In the genomic region with DNA sequence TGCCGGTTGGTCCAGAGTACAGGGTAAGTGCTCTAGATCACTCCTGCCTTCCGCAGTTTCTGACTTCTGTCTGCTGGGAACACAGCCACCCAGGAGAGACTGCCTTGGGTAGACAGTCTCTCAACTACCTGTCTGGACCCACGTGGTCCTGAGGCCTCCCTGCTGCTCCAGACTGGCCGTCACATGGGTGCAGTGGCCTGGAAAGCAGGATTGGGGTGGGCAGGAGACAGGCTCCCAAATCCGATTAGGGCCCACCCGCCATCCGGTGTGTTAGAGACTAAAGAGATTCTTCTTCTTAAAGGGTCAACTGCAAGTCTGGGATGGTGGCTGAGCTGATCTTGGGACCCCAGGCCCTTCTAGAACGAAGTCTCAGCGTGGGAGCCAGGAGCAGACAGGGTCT, we compare ENCODE assay signal across 1 cellular context.
TF ChIP-seq lines count a peak whose summit lies in the region.

No MANE protein-coding gene starts in this region.

TF ChIP-seq in H1, 55 proteins besides CTCF, POLR2A, EP300 and RAD21:
- no peak for TF ChIP-seq CHD7 (IDR thresholded peaks at IDR 0.05; ENCODE audit: insufficient replicate concordance, low read length)
- no peak for TF ChIP-seq JUN (IDR thresholded peaks at IDR 0.05; ENCODE audit: low read depth, low read length)
- TF ChIP-seq MAFK (IDR thresholded peaks at IDR 0.05; ENCODE audit: low read depth, low read length): no peak
- no peak for TF ChIP-seq RXRA (IDR thresholded peaks at IDR 0.05; ENCODE audit: insufficient read depth, low read depth, low read length)
- no peak for TF ChIP-seq SIRT6 (IDR thresholded peaks at IDR 0.05; ENCODE audit: low read length)
- no peak for TF ChIP-seq KDM1A (IDR thresholded peaks at IDR 0.05; ENCODE audit: borderline replicate concordance, low read length)
- TF ChIP-seq, protein P1, sequence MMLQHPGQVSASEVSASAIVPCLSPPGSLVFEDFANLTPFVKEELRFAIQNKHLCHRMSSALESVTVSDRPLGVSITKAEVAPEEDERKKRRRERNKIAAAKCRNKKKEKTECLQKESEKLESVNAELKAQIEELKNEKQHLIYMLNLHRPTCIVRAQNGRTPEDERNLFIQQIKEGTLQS (IDR thresholded peaks at IDR 0.05; ENCODE audit: insufficient read depth, low read depth, low read length): no peak
- TF ChIP-seq CREB1 (IDR thresholded peaks at IDR 0.05): no peak
- TF ChIP-seq GTF2F1 (IDR thresholded peaks at IDR 0.05; ENCODE audit: borderline replicate concordance, low read depth, low read length): no peak
- no peak for TF ChIP-seq POU5F1 (IDR thresholded peaks at IDR 0.05; ENCODE audit: low read depth, low read length)
- TF ChIP-seq TCF12 (IDR thresholded peaks at IDR 0.05; ENCODE audit: low read depth, low read length): no peak
- TF ChIP-seq YY1 (IDR thresholded peaks at IDR 0.05; ENCODE audit: low read depth, low read length): no peak
- TF ChIP-seq GABPA (IDR thresholded peaks at IDR 0.05; ENCODE audit: borderline replicate concordance, insufficient read depth, low read length): no peak
- no peak for TF ChIP-seq EZH2 (IDR thresholded peaks at IDR 0.05; ENCODE audit: low read depth, low read length, severe bottlenecking)
- no peak for TF ChIP-seq BACH1 (IDR thresholded peaks at IDR 0.05; ENCODE audit: low read length)
- TF ChIP-seq CBX8 (IDR thresholded peaks at IDR 0.05; ENCODE audit: borderline replicate concordance, low read depth, low read length): no peak
- TF ChIP-seq SRF (IDR thresholded peaks at IDR 0.05; ENCODE audit: low read depth, low read length): no peak
- TF ChIP-seq RNF2 (IDR thresholded peaks at IDR 0.05; ENCODE audit: borderline replicate concordance, low read depth, low read length, missing control alignments, poor library complexity, severe bottlenecking): no peak
- TF ChIP-seq, protein P2, sequence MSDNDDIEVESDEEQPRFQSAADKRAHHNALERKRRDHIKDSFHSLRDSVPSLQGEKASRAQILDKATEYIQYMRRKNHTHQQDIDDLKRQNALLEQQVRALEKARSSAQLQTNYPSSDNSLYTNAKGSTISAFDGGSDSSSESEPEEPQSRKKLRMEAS (IDR thresholded peaks at IDR 0.05): no peak
- TF ChIP-seq TBP (IDR thresholded peaks at IDR 0.05; ENCODE audit: low read depth, low read length): no peak
